In the genomic region with DNA sequence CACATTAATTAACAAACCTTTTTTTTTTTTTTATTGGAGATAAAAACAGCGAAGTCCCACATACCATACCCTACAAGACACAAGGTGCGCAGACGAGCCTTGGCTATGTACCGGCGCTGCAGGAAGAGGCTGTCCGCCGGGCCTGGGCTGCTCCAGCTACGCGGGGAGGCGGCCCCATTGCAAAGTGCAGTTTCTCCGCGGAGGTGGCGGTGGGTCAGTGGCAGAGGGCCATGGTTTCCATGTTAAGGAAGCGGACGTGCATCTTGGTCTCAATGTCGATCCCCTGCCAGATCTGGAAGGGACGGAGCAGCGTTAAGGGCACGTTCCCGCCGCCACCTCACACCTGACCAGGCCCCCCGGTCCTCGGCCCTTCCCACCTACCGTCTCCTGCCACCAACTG, we compare ENCODE assay signal across 1 cellular context.
TF ChIP-seq lines count a peak whose summit lies in the region.

No MANE protein-coding gene starts in this region.

TF ChIP-seq in HepG2, 621 proteins besides CTCF, POLR2A, EP300 and RAD21:
- TF ChIP-seq, protein P1, sequence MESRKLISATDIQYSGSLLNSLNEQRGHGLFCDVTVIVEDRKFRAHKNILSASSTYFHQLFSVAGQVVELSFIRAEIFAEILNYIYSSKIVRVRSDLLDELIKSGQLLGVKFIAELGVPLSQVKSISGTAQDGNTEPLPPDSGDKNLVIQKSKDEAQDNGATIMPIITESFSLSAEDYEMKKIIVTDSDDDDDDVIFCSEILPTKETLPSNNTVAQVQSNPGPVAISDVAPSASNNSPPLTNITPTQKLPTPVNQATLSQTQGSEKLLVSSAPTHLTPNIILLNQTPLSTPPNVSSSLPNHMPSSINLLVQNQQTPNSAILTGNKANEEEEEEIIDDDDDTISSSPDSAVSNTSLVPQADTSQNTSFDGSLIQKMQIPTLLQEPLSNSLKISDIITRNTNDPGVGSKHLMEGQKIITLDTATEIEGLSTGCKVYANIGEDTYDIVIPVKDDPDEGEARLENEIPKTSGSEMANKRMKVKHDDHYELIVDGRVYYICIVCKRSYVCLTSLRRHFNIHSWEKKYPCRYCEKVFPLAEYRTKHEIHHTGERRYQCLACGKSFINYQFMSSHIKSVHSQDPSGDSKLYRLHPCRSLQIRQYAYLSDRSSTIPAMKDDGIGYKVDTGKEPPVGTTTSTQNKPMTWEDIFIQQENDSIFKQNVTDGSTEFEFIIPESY (CRISPR knock-in tag; IDR thresholded peaks at IDR 0.05): 0 out of 2 replicates have a peak, but pooled peaks have one; percentile 41
- peak; percentile 44 for TF ChIP-seq AGO2 (optimal IDR thresholded peaks at IDR 0.05; ENCODE audit: low read depth, low read length)
- TF ChIP-seq, protein P2, sequence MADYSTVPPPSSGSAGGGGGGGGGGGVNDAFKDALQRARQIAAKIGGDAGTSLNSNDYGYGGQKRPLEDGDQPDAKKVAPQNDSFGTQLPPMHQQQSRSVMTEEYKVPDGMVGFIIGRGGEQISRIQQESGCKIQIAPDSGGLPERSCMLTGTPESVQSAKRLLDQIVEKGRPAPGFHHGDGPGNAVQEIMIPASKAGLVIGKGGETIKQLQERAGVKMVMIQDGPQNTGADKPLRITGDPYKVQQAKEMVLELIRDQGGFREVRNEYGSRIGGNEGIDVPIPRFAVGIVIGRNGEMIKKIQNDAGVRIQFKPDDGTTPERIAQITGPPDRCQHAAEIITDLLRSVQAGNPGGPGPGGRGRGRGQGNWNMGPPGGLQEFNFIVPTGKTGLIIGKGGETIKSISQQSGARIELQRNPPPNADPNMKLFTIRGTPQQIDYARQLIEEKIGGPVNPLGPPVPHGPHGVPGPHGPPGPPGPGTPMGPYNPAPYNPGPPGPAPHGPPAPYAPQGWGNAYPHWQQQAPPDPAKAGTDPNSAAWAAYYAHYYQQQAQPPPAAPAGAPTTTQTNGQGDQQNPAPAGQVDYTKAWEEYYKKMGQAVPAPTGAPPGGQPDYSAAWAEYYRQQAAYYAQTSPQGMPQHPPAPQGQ (CRISPR knock-in tag; IDR thresholded peaks at IDR 0.05; ENCODE audit: borderline replicate concordance): no peak
